ENCODE assay signal across 1 cellular context in genomic region chr22:23281406-23282088, GRCh38.
TF ChIP-seq lines count a peak whose summit lies in the region.

No MANE protein-coding gene starts in this region.

TF ChIP-seq in GM12878, 131 proteins besides CTCF, POLR2A, EP300 and RAD21 (continued from another document):
- TF ChIP-seq LARP7 (IDR thresholded peaks at IDR 0.05): no peak
- no peak for TF ChIP-seq BCL11A (IDR thresholded peaks at IDR 0.05; ENCODE audit: low read depth, low read length)
- TF ChIP-seq MEF2B (IDR thresholded peaks at IDR 0.05; ENCODE audit: partially characterized antibody, poor library complexity, severe bottlenecking): peak; percentile 45
- no peak for TF ChIP-seq POLR2AphosphoS5 (IDR thresholded peaks at IDR 0.05; ENCODE audit: low read length)
- no peak for TF ChIP-seq SMAD1 (IDR thresholded peaks at IDR 0.05; ENCODE audit: low read depth, partially characterized antibody)
- TF ChIP-seq, protein P1, sequence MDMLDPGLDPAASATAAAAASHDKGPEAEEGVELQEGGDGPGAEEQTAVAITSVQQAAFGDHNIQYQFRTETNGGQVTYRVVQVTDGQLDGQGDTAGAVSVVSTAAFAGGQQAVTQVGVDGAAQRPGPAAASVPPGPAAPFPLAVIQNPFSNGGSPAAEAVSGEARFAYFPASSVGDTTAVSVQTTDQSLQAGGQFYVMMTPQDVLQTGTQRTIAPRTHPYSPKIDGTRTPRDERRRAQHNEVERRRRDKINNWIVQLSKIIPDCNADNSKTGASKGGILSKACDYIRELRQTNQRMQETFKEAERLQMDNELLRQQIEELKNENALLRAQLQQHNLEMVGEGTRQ (IDR thresholded peaks at IDR 0.05; ENCODE audit: borderline replicate concordance, low read depth, low read length): no peak
- no peak for TF ChIP-seq HSF1 (IDR thresholded peaks at IDR 0.05; ENCODE audit: low read depth, low read length)
- no peak for TF ChIP-seq FOS (IDR thresholded peaks at IDR 0.05; ENCODE audit: borderline replicate concordance, extremely low read depth, insufficient read length)
- TF ChIP-seq IKZF1 (conservative IDR thresholded peaks at IDR 0.05): no peak; the same call in none of the 2 replicates
- TF ChIP-seq CUX1 (IDR thresholded peaks at IDR 0.05; ENCODE audit: insufficient replicate concordance, low read depth, low read length): no peak
- no peak for TF ChIP-seq HDAC6 (IDR thresholded peaks at IDR 0.05; ENCODE audit: unreplicated experiment)
- peak; percentile 77 for TF ChIP-seq ZNF592 (IDR thresholded peaks at IDR 0.05)
- TF ChIP-seq NR2C1 (IDR thresholded peaks at IDR 0.05): no peak
- TF ChIP-seq BACH1 (IDR thresholded peaks at IDR 0.05; ENCODE audit: borderline replicate concordance): no peak
- TF ChIP-seq CEBPB (IDR thresholded peaks at IDR 0.05; ENCODE audit: borderline replicate concordance in 1 of 2, low read depth in 2 of 2, low read length in 2 of 2): no peak
- 0 out of 2 replicates have a peak, but pooled peaks have one; percentile 43 for TF ChIP-seq NR2F1 (conservative IDR thresholded peaks at IDR 0.05)
- no peak for TF ChIP-seq ZSCAN29 (IDR thresholded peaks at IDR 0.05)
- TF ChIP-seq SREBF2 (IDR thresholded peaks at IDR 0.05; ENCODE audit: low read length): no peak
- TF ChIP-seq, protein P2, sequence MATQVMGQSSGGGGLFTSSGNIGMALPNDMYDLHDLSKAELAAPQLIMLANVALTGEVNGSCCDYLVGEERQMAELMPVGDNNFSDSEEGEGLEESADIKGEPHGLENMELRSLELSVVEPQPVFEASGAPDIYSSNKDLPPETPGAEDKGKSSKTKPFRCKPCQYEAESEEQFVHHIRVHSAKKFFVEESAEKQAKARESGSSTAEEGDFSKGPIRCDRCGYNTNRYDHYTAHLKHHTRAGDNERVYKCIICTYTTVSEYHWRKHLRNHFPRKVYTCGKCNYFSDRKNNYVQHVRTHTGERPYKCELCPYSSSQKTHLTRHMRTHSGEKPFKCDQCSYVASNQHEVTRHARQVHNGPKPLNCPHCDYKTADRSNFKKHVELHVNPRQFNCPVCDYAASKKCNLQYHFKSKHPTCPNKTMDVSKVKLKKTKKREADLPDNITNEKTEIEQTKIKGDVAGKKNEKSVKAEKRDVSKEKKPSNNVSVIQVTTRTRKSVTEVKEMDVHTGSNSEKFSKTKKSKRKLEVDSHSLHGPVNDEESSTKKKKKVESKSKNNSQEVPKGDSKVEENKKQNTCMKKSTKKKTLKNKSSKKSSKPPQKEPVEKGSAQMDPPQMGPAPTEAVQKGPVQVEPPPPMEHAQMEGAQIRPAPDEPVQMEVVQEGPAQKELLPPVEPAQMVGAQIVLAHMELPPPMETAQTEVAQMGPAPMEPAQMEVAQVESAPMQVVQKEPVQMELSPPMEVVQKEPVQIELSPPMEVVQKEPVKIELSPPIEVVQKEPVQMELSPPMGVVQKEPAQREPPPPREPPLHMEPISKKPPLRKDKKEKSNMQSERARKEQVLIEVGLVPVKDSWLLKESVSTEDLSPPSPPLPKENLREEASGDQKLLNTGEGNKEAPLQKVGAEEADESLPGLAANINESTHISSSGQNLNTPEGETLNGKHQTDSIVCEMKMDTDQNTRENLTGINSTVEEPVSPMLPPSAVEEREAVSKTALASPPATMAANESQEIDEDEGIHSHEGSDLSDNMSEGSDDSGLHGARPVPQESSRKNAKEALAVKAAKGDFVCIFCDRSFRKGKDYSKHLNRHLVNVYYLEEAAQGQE (IDR thresholded peaks at IDR 0.05; ENCODE audit: low read depth, low read length): no peak
- TF ChIP-seq, protein P3, sequence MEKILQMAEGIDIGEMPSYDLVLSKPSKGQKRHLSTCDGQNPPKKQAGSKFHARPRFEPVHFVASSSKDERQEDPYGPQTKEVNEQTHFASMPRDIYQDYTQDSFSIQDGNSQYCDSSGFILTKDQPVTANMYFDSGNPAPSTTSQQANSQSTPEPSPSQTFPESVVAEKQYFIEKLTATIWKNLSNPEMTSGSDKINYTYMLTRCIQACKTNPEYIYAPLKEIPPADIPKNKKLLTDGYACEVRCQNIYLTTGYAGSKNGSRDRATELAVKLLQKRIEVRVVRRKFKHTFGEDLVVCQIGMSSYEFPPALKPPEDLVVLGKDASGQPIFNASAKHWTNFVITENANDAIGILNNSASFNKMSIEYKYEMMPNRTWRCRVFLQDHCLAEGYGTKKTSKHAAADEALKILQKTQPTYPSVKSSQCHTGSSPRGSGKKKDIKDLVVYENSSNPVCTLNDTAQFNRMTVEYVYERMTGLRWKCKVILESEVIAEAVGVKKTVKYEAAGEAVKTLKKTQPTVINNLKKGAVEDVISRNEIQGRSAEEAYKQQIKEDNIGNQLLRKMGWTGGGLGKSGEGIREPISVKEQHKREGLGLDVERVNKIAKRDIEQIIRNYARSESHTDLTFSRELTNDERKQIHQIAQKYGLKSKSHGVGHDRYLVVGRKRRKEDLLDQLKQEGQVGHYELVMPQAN (conservative IDR thresholded peaks at IDR 0.05): no peak
- no peak for TF ChIP-seq SRF (IDR thresholded peaks at IDR 0.05; ENCODE audit: low read depth in 2 of 2, low read length in 2 of 2)
- TF ChIP-seq HDAC2 (IDR thresholded peaks at IDR 0.05): no peak
- peak; percentile 65; the same call in 1 of the 2 replicates for TF ChIP-seq CHD2 (IDR thresholded peaks at IDR 0.05; ENCODE audit: borderline replicate concordance, low read depth, low read length)
- TF ChIP-seq ZBED1 (IDR thresholded peaks at IDR 0.05; ENCODE audit: borderline replicate concordance): no peak
- no peak for TF ChIP-seq ZBTB11 (CRISPR knock-in tag; IDR thresholded peaks at IDR 0.05)
- TF ChIP-seq, protein P4, sequence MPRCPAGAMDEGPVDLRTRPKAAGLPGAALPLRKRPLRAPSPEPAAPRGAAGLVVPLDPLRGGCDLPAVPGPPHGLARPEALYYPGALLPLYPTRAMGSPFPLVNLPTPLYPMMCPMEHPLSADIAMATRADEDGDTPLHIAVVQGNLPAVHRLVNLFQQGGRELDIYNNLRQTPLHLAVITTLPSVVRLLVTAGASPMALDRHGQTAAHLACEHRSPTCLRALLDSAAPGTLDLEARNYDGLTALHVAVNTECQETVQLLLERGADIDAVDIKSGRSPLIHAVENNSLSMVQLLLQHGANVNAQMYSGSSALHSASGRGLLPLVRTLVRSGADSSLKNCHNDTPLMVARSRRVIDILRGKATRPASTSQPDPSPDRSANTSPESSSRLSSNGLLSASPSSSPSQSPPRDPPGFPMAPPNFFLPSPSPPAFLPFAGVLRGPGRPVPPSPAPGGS (IDR thresholded peaks at IDR 0.05; ENCODE audit: borderline replicate concordance, insufficient read depth, low read depth, low read length, poor library complexity, severe bottlenecking): no peak
- no peak for TF ChIP-seq SUZ12 (IDR thresholded peaks at IDR 0.05; ENCODE audit: unreplicated experiment)
- 0 out of 2 replicates have a peak, but pooled peaks have one; percentile 65 for TF ChIP-seq TCF12 (IDR thresholded peaks at IDR 0.05; ENCODE audit: low read depth, low read length)
- TF ChIP-seq KAT2A (conservative IDR thresholded peaks at IDR 0.05; ENCODE audit: control insufficient read depth, low read depth, low read length): no peak
- no peak for TF ChIP-seq RCOR1 (conservative IDR thresholded peaks at IDR 0.05; ENCODE audit: low read depth, low read length)
- peak; percentile 18; a peak in 2 of 4 replicates for TF ChIP-seq BHLHE40 (IDR thresholded peaks at IDR 0.05; ENCODE audit: borderline replicate concordance in 1 of 2, low read depth in 2 of 2, low read length in 1 of 2)
- TF ChIP-seq SP1 (IDR thresholded peaks at IDR 0.05; ENCODE audit: low read depth, low read length): no peak
- peak; percentile 48; the same call in 1 of the 2 replicates for TF ChIP-seq EED (IDR thresholded peaks at IDR 0.05; ENCODE audit: low read depth)
- no peak for TF ChIP-seq SIX5 (IDR thresholded peaks at IDR 0.05; ENCODE audit: low read depth, low read length, severe bottlenecking)
- no peak for TF ChIP-seq ZZZ3 (IDR thresholded peaks at IDR 0.05; ENCODE audit: control insufficient read depth, insufficient read length, low read depth)
